Comparison of ENCODE assay signal across 13 cellular contexts in genomic region chr2:222747526-222748160, GRCh38.
DNase-seq lines count a peak whose midpoint lies in the region; ATAC-seq lines count a peak whose summit lies in the region.
"Had no signal": no experiment of that assay in that cellular context is flagged by ENCODE, and none has a peak within 500 bp of the region (broad histone marks: within the 10 kb centered on the region; RNA-seq: fewer than 3 reads in every experiment).

No MANE protein-coding gene starts in this region.

- H3K79me2 ChIP-seq in Karpas-422 (ENCODE audit: low read length), result no peaks in the 10 kb centered on the region

- H3K9ac ChIP-seq in HUES48 (ENCODE audit: low read depth, low read length), result no peak overlapping the region
- no peak overlapping the region for H3K9ac ChIP-seq in Karpas-422 (ENCODE audit: low read length)

- H3K9me3 ChIP-seq in HUES48 (ENCODE audit: control insufficient read depth, insufficient read depth, low read length), result no peaks in the 10 kb centered on the region
- H3K9me3 ChIP-seq in Karpas-422 (ENCODE audit: low read length), result no peaks in the 10 kb centered on the region; the same call in 1 of the 2 replicates

- intact Hi-C loops in posterior cingulate gyrus (cut with DNase I), result no loop called here

- H3K27me3 ChIP-seq in HUES48 (ENCODE audit: control insufficient read depth, insufficient read depth, low read length), result no peaks in the 10 kb centered on the region
- no peaks in the 10 kb centered on the region for H3K27me3 ChIP-seq in Karpas-422 (ENCODE audit: low read length)

- H3K9me2 ChIP-seq in Karpas-422 (replicated peaks; ENCODE audit: insufficient read depth, low read length), result no peaks in the 10 kb centered on the region

- H3K36me3 Mint-ChIP-seq in activated T-cell treated with anti-CD3 and anti-CD28 coated beads, Interleukin-2, amount 50 U/mL, for 4 hours (ENCODE audit: insufficient read depth), result no peaks in the 10 kb centered on the region
- H3K36me3 Mint-ChIP-seq: activated naive CD4-positive, alpha-beta T cell treated with anti-CD3 and anti-CD28 coated beads, Interleukin-2, amount 50 U/mL, for 24 hours had no signal

- peaks cover 6% of the 10 kb centered on the region for H3K4me1 Mint-ChIP-seq in activated T-cell treated with anti-CD3 and anti-CD28 coated beads, Interleukin-2, amount 50 U/mL, for 4 hours (ENCODE audit: low read depth)
- H3K4me1 Mint-ChIP-seq in stimulated activated naive CD8-positive, alpha-beta T cell treated with anti-CD3 and anti-CD28 coated beads, Interleukin-15, amount 100 ng/mL, for 72 hours, result peaks cover 28% of the 10 kb centered on the region

- H3K4me1 ChIP-seq in HUES48 (ENCODE audit: control insufficient read depth, insufficient read depth, low read length) (peaks cover 30% of the 10 kb centered on the region), Karpas-422 (ENCODE audit: low read length) (peaks cover 4% of the 10 kb centered on the region)

- H3K27ac Mint-ChIP-seq in stimulated activated naive CD8-positive, alpha-beta T cell treated with anti-CD3 and anti-CD28 coated beads, Interleukin-15, amount 100 ng/mL, for 72 hours, result peak overlapping the region in 1 of 2 donors; percentile 92
- H3K27ac Mint-ChIP-seq: activated naive CD4-positive, alpha-beta T cell treated with anti-CD3 and anti-CD28 coated beads, Interleukin-2, amount 50 U/mL, for 24 hours; nephron had no signal

- no peaks in the 10 kb centered on the region for H3K9me3 Mint-ChIP-seq in activated T-cell treated with anti-CD3 and anti-CD28 coated beads, Interleukin-2, amount 50 U/mL, for 4 hours
- no peaks in the 10 kb centered on the region for H3K9me3 Mint-ChIP-seq in stimulated activated naive CD8-positive, alpha-beta T cell treated with anti-CD3 and anti-CD28 coated beads, Interleukin-15, amount 100 ng/mL, for 72 hours
- H3K9me3 Mint-ChIP-seq: activated naive CD4-positive, alpha-beta T cell treated with anti-CD3 and anti-CD28 coated beads, Interleukin-2, amount 50 U/mL, for 24 hours; nephron had no signal

- peak overlapping the region; percentile 72 for H3K27ac ChIP-seq in HUES48 (ENCODE audit: low read depth, low read length)
- no peak overlapping the region for H3K27ac ChIP-seq in Karpas-422 (ENCODE audit: low read length)

- ATAC-seq in activated T-cell treated with anti-CD3 and anti-CD28 coated beads, Interleukin-2, amount 50 U/mL, for 4 hours, result no peak
- ATAC-seq in HG02678 (IDR thresholded peaks at IDR 0.05; ENCODE audit: unreplicated experiment), result peak; percentile 73
- peak; percentile 61 for ATAC-seq in stimulated activated naive CD8-positive, alpha-beta T cell treated with anti-CD3 and anti-CD28 coated beads, Interleukin-15, amount 100 ng/mL, for 72 hours
- ATAC-seq: left cardiac atrium had no signal

- H4K20me1 ChIP-seq in Karpas-422 (ENCODE audit: insufficient read depth, low read depth, low read length), result no peaks in the 10 kb centered on the region

- no peak overlapping the region for H3K4me3 Mint-ChIP-seq in activated T-cell treated with anti-CD3 and anti-CD28 coated beads, Interleukin-2, amount 50 U/mL, for 4 hours
- no peak overlapping the region for H3K4me3 Mint-ChIP-seq in stimulated activated naive CD8-positive, alpha-beta T cell treated with anti-CD3 and anti-CD28 coated beads, Interleukin-15, amount 100 ng/mL, for 72 hours
- H3K4me3 Mint-ChIP-seq: activated naive CD4-positive, alpha-beta T cell treated with anti-CD3 and anti-CD28 coated beads, Interleukin-2, amount 50 U/mL, for 24 hours; nephron had no signal

- H3K4me2 ChIP-seq in Karpas-422 (ENCODE audit: low read depth, low read length, poor library complexity, severe bottlenecking), result no peak overlapping the region

- H3K4me3 ChIP-seq in HUES48 (ENCODE audit: low read depth, low read length) (peak overlapping the region; percentile 40; the same call in 1 of the 2 replicates), Karpas-422 (ENCODE audit: low read length) (no peak overlapping the region)

- H2AFZ ChIP-seq in Karpas-422 (ENCODE audit: low read length), result no peak overlapping the region

- DNase-seq in activated T-cell treated with anti-CD3 and anti-CD28 coated beads, Interleukin-2, amount 50 U/mL, for 48 hours, result peak; percentile 32 to 33
- DNase-seq in activated T-cell treated with anti-CD3 and anti-CD28 coated beads, Interleukin-2, amount 50 U/mL, for 4 hours, result no peak
- DNase-seq in stimulated activated naive CD8-positive, alpha-beta T cell treated with anti-CD3 and anti-CD28 coated beads, Interleukin-15, amount 100 ng/mL, for 72 hours, result peak; percentile 12 to 43
- DNase-seq in posterior cingulate gyrus, result no peak
- no peak for DNase-seq in Karpas-422
- DNase-seq in HuH-7 (ENCODE audit: low spot score), result no peak
- DNase-seq: DMS 273 treated with DMSO at 0.1 percent for 48 hours, left cardiac atrium, NCI-H510A had no signal

- peaks cover 7% of the 10 kb centered on the region for H3K27me3 Mint-ChIP-seq in activated T-cell treated with anti-CD3 and anti-CD28 coated beads, Interleukin-2, amount 50 U/mL, for 4 hours (ENCODE audit: low read depth)
- H3K27me3 Mint-ChIP-seq in stimulated activated naive CD8-positive, alpha-beta T cell treated with anti-CD3 and anti-CD28 coated beads, Interleukin-15, amount 100 ng/mL, for 72 hours, result peaks cover 7% of the 10 kb centered on the region

- H3K36me3 ChIP-seq in HUES48 (ENCODE audit: control insufficient read depth, insufficient read depth, low read length) (no peaks in the 10 kb centered on the region), Karpas-422 (ENCODE audit: insufficient read depth, low read length) (no peaks in the 10 kb centered on the region)

Comparison
In these comparisons a context has a peak if more than half of its experiments do, and no peak if none do; other contexts are left out.
1. DNase-seq: peak in activated T-cell treated with anti-CD3 and anti-CD28 coated beads, Interleukin-2, amount 50 U/mL, for 48 hours (2 of 2) and stimulated activated naive CD8-positive, alpha-beta T cell treated with anti-CD3 and anti-CD28 coated beads, Interleukin-15, amount 100 ng/mL, for 72 hours (2 of 2); none in activated T-cell treated with anti-CD3 and anti-CD28 coated beads, Interleukin-2, amount 50 U/mL, for 4 hours (single experiment), posterior cingulate gyrus (0 of 10), Karpas-422 (single experiment) and HuH-7 (single experiment).
2. ATAC-seq: peak in HG02678 (single experiment) and stimulated activated naive CD8-positive, alpha-beta T cell treated with anti-CD3 and anti-CD28 coated beads, Interleukin-15, amount 100 ng/mL, for 72 hours (single experiment); none in activated T-cell treated with anti-CD3 and anti-CD28 coated beads, Interleukin-2, amount 50 U/mL, for 4 hours (0 of 2).